8 cellular contexts compared by ENCODE assay signal in genomic region chr17:76672270-76672851, GRCh38. TPM values are rescaled to one million over a fixed set of nuclear protein-coding genes. Genes with fewer than 3 reads are reported as not detected.
A peak's percentile ranks its signal among the peaks of the same experiment; 100 is the strongest.
DNase-seq lines count a peak whose midpoint lies in the region; ATAC-seq and TF ChIP-seq lines count a peak whose summit lies in the region.

No MANE protein-coding gene starts in this region.

- H3K27me3 Mint-ChIP-seq in activated naive CD4-positive, alpha-beta T cell treated with anti-CD3 and anti-CD28 coated beads for 36 hours (ENCODE audit: low read depth) = no peaks in the 10 kb centered on the region
- no peaks in the 10 kb centered on the region for H3K27me3 Mint-ChIP-seq in activated T-helper 17 cell treated with anti-CD3 and anti-CD28 coated beads, Interleukin-2, amount 50 U/mL, for 72 hours

- no peaks in the 10 kb centered on the region for H3K27me3 ChIP-seq in kidney epithelial cell (ENCODE audit: control insufficient read depth, insufficient read depth, low read length)

- no peak for ATAC-seq in activated T-helper 17 cell treated with anti-CD3 and anti-CD28 coated beads, Interleukin-2, amount 50 U/mL, for 72 hours (replicated peaks)
- ATAC-seq in HG03571 (IDR thresholded peaks at IDR 0.05; ENCODE audit: unreplicated experiment) (no peak), HG02642 (IDR thresholded peaks at IDR 0.05; ENCODE audit: poor library complexity, unreplicated experiment) (no peak)

- H3K36me3 ChIP-seq in kidney epithelial cell (ENCODE audit: control insufficient read depth, insufficient read depth, low read length) = no peaks in the 10 kb centered on the region

- H3K4me1 Mint-ChIP-seq in activated naive CD4-positive, alpha-beta T cell treated with anti-CD3 and anti-CD28 coated beads for 36 hours (ENCODE audit: low read depth) = peaks cover 29% of the 10 kb centered on the region
- H3K4me1 Mint-ChIP-seq in activated T-helper 17 cell treated with anti-CD3 and anti-CD28 coated beads, Interleukin-2, amount 50 U/mL, for 72 hours = peaks cover 13% of the 10 kb centered on the region

- peak overlapping the region; percentile 90 for H3K27ac ChIP-seq in temporal lobe (ENCODE audit: low read depth, low read length)

- CTCF ChIA-PET in activated naive CD4-positive, alpha-beta T cell treated with anti-CD3 and anti-CD28 coated beads for 36 hours (lab: Charles Lee) = interaction anchor here (0.6 to 3.2 kb wide), 7 partner anchors 9 to 164 kb away, joined by 3 to 11 read pairs (median 5); no protein-coding TSS in a partner anchor

- H3K4me3 Mint-ChIP-seq in activated naive CD4-positive, alpha-beta T cell treated with anti-CD3 and anti-CD28 coated beads for 36 hours = peak overlapping the region; percentile 93
- peak overlapping the region; percentile 94 for H3K4me3 Mint-ChIP-seq in activated T-helper 17 cell treated with anti-CD3 and anti-CD28 coated beads, Interleukin-2, amount 50 U/mL, for 72 hours

- peak overlapping the region; percentile 92 for H3K27ac Mint-ChIP-seq in activated naive CD4-positive, alpha-beta T cell treated with anti-CD3 and anti-CD28 coated beads for 36 hours
- H3K27ac Mint-ChIP-seq in activated T-helper 17 cell treated with anti-CD3 and anti-CD28 coated beads, Interleukin-2, amount 50 U/mL, for 72 hours = peak overlapping the region; percentile 97

- peak; percentile 18 for DNase-seq in activated naive CD4-positive, alpha-beta T cell treated with anti-CD3 and anti-CD28 coated beads for 36 hours
- no peak for DNase-seq in activated naive CD4-positive, alpha-beta T cell (lab: John Stamatoyannopoulos, UW)
- DNase-seq in kidney epithelial cell (ENCODE audit: low read depth) (no peak), 8988T (no peak)

- intact Hi-C loops in activated naive CD4-positive, alpha-beta T cell treated with anti-CD3 and anti-CD28 coated beads for 36 hours (cut with micrococcal nuclease) = no loop called here

- peaks cover 1% of the 10 kb centered on the region for H3K36me3 Mint-ChIP-seq in activated naive CD4-positive, alpha-beta T cell treated with anti-CD3 and anti-CD28 coated beads for 36 hours (ENCODE audit: low read depth)
- no peaks in the 10 kb centered on the region for H3K36me3 Mint-ChIP-seq in activated T-helper 17 cell treated with anti-CD3 and anti-CD28 coated beads, Interleukin-2, amount 50 U/mL, for 72 hours (ENCODE audit: low read depth)

- no peaks in the 10 kb centered on the region for H3K9me3 Mint-ChIP-seq in activated naive CD4-positive, alpha-beta T cell treated with anti-CD3 and anti-CD28 coated beads for 36 hours
- no peaks in the 10 kb centered on the region for H3K9me3 Mint-ChIP-seq in activated T-helper 17 cell treated with anti-CD3 and anti-CD28 coated beads, Interleukin-2, amount 50 U/mL, for 72 hours

- no peak for TF ChIP-seq CTCF in kidney epithelial cell (IDR thresholded peaks at IDR 0.05; ENCODE audit: insufficient read depth, low read length, poor library complexity, severe bottlenecking)

- peak overlapping the region; percentile 55 for H3K4me3 ChIP-seq in kidney epithelial cell (ENCODE audit: low read depth, low read length)

RNA-seq across cellular contexts. Expression of gene ST6GALNAC1, which starts 28.8 kb away (rescaled TPM):
- total RNA-seq in activated naive CD4-positive, alpha-beta T cell treated with anti-CD3 and anti-CD28 coated beads for 36 hours = 1 to 10 TPM; 1.1 to 1.3 TPM
- total RNA-seq in activated T-helper 17 cell treated with anti-CD3 and anti-CD28 coated beads, Interleukin-2, amount 50 U/mL, for 72 hours = 1 to 10 TPM; 1.4 to 2.5 TPM
- total RNA-seq in kidney epithelial cell (not detected in 2 replicates), temporal lobe (2.5 TPM)

RNA-seq across cellular contexts. Expression of gene MXRA7, which starts 38.4 kb away (rescaled TPM):
- 1 to 10 TPM; 3.8 to 4.2 TPM for total RNA-seq in activated naive CD4-positive, alpha-beta T cell treated with anti-CD3 and anti-CD28 coated beads for 36 hours
- total RNA-seq in activated T-helper 17 cell treated with anti-CD3 and anti-CD28 coated beads, Interleukin-2, amount 50 U/mL, for 72 hours = 1 to 10 TPM; 7.3 to 7.4 TPM
- total RNA-seq in kidney epithelial cell (110 and 142 TPM in 2 replicates), temporal lobe (35.7 TPM)

RNA-seq across cellular contexts. Expression of gene JMJD6, which starts 54.0 kb away (rescaled TPM):
- 10 to 100 TPM; 33.0 to 33.6 TPM for total RNA-seq in activated naive CD4-positive, alpha-beta T cell treated with anti-CD3 and anti-CD28 coated beads for 36 hours
- total RNA-seq in activated T-helper 17 cell treated with anti-CD3 and anti-CD28 coated beads, Interleukin-2, amount 50 U/mL, for 72 hours = 100 to 1,000 TPM in 1 of 2 donors, 10 to 100 TPM in 1; 99.1 to 144 TPM
- total RNA-seq in kidney epithelial cell (21.4 and 25.8 TPM in 2 replicates), temporal lobe (24.3 TPM)

RNA-seq across cellular contexts. Expression of gene METTL23, which starts 54.3 kb away (rescaled TPM):
- total RNA-seq in activated naive CD4-positive, alpha-beta T cell treated with anti-CD3 and anti-CD28 coated beads for 36 hours = 10 to 100 TPM; 18.9 to 20.0 TPM
- total RNA-seq in activated T-helper 17 cell treated with anti-CD3 and anti-CD28 coated beads, Interleukin-2, amount 50 U/mL, for 72 hours = 10 to 100 TPM; 31.6 to 35.7 TPM
- total RNA-seq in kidney epithelial cell = 32.8 TPM in 2 replicates
- total RNA-seq in temporal lobe = 12.0 TPM
